1 cellular context compared by ENCODE assay signal in the genomic region with DNA sequence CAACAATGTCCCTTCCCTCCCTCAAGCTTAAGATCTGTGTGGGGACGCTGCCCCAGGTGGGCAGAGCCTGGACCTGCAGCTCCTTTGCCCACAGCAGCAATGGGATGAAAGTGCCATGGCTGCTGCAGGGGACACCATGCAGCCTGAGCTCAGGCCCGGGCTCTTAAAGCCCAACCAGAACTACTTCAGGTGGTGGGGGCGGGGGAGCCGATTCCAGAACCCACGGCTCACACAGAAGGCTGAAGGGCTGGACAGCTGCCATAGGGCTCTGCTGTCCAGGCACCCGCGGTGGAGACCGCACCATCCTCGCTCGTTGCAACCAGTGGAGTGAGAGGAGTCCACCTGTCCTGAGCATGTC.
A peak's percentile ranks its signal among the peaks of the same experiment; 100 is the strongest.
TF ChIP-seq lines count a peak whose summit lies in the region.

No MANE protein-coding gene starts in this region.

TF ChIP-seq in HepG2, 621 proteins besides CTCF, POLR2A, EP300 and RAD21:
- TF ChIP-seq, protein P1, sequence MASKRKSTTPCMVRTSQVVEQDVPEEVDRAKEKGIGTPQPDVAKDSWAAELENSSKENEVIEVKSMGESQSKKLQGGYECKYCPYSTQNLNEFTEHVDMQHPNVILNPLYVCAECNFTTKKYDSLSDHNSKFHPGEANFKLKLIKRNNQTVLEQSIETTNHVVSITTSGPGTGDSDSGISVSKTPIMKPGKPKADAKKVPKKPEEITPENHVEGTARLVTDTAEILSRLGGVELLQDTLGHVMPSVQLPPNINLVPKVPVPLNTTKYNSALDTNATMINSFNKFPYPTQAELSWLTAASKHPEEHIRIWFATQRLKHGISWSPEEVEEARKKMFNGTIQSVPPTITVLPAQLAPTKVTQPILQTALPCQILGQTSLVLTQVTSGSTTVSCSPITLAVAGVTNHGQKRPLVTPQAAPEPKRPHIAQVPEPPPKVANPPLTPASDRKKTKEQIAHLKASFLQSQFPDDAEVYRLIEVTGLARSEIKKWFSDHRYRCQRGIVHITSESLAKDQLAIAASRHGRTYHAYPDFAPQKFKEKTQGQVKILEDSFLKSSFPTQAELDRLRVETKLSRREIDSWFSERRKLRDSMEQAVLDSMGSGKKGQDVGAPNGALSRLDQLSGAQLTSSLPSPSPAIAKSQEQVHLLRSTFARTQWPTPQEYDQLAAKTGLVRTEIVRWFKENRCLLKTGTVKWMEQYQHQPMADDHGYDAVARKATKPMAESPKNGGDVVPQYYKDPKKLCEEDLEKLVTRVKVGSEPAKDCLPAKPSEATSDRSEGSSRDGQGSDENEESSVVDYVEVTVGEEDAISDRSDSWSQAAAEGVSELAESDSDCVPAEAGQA (IDR thresholded peaks at IDR 0.05; ENCODE audit: low read depth) = no peak
- TF ChIP-seq, protein P1 (CRISPR knock-in tag; IDR thresholded peaks at IDR 0.05; ENCODE audit: borderline replicate concordance) = no peak
- peak; percentile 9 for TF ChIP-seq XRCC5 (optimal IDR thresholded peaks at IDR 0.05; ENCODE audit: low read length)
- TF ChIP-seq STAG1 (CRISPR knock-in tag; IDR thresholded peaks at IDR 0.05) = peak; percentile 47; the same call in 1 of the 2 replicates
- TF ChIP-seq, protein P2, sequence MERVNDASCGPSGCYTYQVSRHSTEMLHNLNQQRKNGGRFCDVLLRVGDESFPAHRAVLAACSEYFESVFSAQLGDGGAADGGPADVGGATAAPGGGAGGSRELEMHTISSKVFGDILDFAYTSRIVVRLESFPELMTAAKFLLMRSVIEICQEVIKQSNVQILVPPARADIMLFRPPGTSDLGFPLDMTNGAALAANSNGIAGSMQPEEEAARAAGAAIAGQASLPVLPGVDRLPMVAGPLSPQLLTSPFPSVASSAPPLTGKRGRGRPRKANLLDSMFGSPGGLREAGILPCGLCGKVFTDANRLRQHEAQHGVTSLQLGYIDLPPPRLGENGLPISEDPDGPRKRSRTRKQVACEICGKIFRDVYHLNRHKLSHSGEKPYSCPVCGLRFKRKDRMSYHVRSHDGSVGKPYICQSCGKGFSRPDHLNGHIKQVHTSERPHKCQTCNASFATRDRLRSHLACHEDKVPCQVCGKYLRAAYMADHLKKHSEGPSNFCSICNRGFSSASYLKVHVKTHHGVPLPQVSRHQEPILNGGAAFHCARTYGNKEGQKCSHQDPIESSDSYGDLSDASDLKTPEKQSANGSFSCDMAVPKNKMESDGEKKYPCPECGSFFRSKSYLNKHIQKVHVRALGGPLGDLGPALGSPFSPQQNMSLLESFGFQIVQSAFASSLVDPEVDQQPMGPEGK (CRISPR knock-in tag; IDR thresholded peaks at IDR 0.05) = no peak
TF ChIP-seq in HepG2: peak in this region for 2.
